ENCODE assay signal across 8 cellular contexts in the genomic region with DNA sequence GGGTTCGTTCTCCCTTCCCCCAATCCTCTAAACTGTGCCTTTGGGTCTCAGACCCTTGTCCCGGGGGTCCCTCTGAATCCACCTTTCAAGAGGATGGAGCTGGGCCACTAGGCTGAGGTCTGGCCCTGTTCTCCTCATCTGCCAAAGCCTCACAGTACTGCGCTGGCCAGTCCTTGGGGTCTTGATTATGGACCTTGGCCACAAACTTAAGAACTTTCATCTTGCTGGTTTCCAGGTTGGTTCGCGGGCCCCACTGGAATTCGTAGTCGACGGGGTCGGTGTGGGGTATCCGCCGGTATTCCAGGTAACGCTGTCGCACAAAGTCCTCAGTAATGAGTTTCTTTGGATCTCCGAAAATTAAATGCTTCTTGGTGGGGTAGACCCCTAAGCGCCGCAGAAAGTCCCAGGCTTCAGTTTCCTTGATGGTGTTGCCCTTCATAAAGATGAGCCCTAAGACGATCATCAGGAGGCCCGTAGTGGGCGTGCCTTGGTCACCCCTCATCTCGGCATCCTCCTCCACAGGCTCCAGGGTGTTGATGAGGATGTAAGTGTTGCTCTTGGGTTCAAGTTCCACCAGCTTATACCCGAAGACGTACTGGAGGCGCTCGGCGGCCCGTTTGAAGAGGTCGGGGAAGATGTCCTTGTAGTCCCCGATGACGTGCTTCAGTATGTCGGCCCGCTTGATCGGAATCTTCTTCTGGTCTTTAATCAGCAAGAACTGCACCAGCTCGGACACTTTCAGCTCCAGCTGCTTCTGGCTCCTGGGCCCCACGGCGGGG. TPM values are rescaled to one million over a fixed set of nuclear protein-coding genes. Genes with fewer than 3 reads are reported as not detected.
DNase-seq lines count a peak whose midpoint lies in the region; ATAC-seq and TF ChIP-seq lines count a peak whose summit lies in the region.

No MANE protein-coding gene starts in this region.

- no peak overlapping the region for H3K4me3 ChIP-seq in KMS-11 (IDR thresholded peaks at IDR 0.05; ENCODE audit: insufficient read depth, low read depth, low read length)
- H3K4me3 ChIP-seq in coronary artery, result peak overlapping the region; percentile 83
- peak overlapping the region; percentile 81 to 84 (median 82) for H3K4me3 ChIP-seq in right lobe of liver

- ATAC-seq in GM21576 (IDR thresholded peaks at IDR 0.05; ENCODE audit: unreplicated experiment), result peak; percentile 15
- ATAC-seq in right lobe of liver, result peak in 3 of 4 donors; percentile 13 to 44 (median 20)

- H3K9me3 ChIP-seq in right lobe of liver, result no peaks in the 10 kb centered on the region

- H3K27me3 ChIP-seq in KMS-11 (ENCODE audit: insufficient read depth, low read depth) (no peaks in the 10 kb centered on the region), right lobe of liver (no peaks in the 10 kb centered on the region)

- H3K9ac ChIP-seq in KMS-11, result peak overlapping the region; percentile 90

- peak overlapping the region; percentile 70 for H3K4me2 ChIP-seq in KMS-11

- WGBS in right lobe of liver (ENCODE audit: insufficient coverage, low coverage, low lambda C conversion rate, missing lambda C conversion rate), result 6% methylated on average over 22 of the region's 35 CpGs

- no peaks in the 10 kb centered on the region for H3K36me3 ChIP-seq in KMS-11 (ENCODE audit: insufficient read depth)
- no peaks in the 10 kb centered on the region for H3K36me3 ChIP-seq in right lobe of liver

- peaks cover 7% of the 10 kb centered on the region for H3K79me2 ChIP-seq in KMS-11 (ENCODE audit: insufficient read depth, low read depth)

- H4K20me1 ChIP-seq in KMS-11 (ENCODE audit: insufficient read depth), result no peaks in the 10 kb centered on the region

- H3K27ac ChIP-seq in KMS-11, result peak overlapping the region; percentile 86
- peak overlapping the region; percentile 88 to 89 for H3K27ac ChIP-seq in coronary artery
- H3K27ac ChIP-seq in right lobe of liver, result peak overlapping the region; percentile 77 to 80 (median 77)

- TF ChIP-seq CTCF in KMS-11 (conservative IDR thresholded peaks at IDR 0.05; ENCODE audit: low read depth, low read length) (no peak), coronary artery (IDR thresholded peaks at IDR 0.05) (no peak), right lobe of liver (IDR thresholded peaks at IDR 0.05) (no peak)

- no peak for TF ChIP-seq POLR2A in right lobe of liver (IDR thresholded peaks at IDR 0.05)

- H3K4me1 ChIP-seq in KMS-11 (ENCODE audit: low read depth, poor library complexity, severe bottlenecking) (peaks cover 24% of the 10 kb centered on the region), right lobe of liver (peaks cover 0 to 17% (median 8%) of the 10 kb centered on the region in 4 donors)

- H2AFZ ChIP-seq in KMS-11 (ENCODE audit: low read depth), result peak overlapping the region; percentile 79

- intact Hi-C loops in right lobe of liver (cut with DNase I), result no loop called here

- DNase-seq in EH (ENCODE audit: low read depth) (peak; percentile 52), coronary artery (ENCODE audit: low spot score) (no peak), right lobe of liver (peak in 2 of 3 donors; percentile 31 to 59), middle frontal gyrus (ENCODE audit: extremely low spot score, low spot score) (no peak)
- peak; percentile 19 to 21 for DNase-seq in activated CD4-positive, alpha-beta T cell treated with anti-CD3 and anti-CD28 coated beads for 24 hours (ENCODE audit: low read depth in 2 of 2)
- DNase-seq in stimulated activated CD4-positive, alpha-beta T cell treated with anti-CD3 and anti-CD28 coated beads, TNF-alpha, amount 100 ng/mL, for 48 hours (ENCODE audit: low read depth in 3 of 3), result peak; percentile 16 to 24 (median 20)

RNA-seq across cellular contexts. Expression of a gene that starts 0.7 kb away (rescaled TPM):
- total RNA-seq in right lobe of liver, result 1 to 10 TPM; 2.2 to 4.4 (median 3.1) TPM

Comparison
In these comparisons a context has a peak if more than half of its experiments do, and no peak if none do; other contexts are left out.
1. DNase-seq: peak in EH (single experiment), activated CD4-positive, alpha-beta T cell treated with anti-CD3 and anti-CD28 coated beads for 24 hours (2 of 2), right lobe of liver (2 of 3) and stimulated activated CD4-positive, alpha-beta T cell treated with anti-CD3 and anti-CD28 coated beads, TNF-alpha, amount 100 ng/mL, for 48 hours (3 of 3); none in coronary artery (single experiment) and middle frontal gyrus (single experiment).
2. Peak in every context shown above with its lines, with median percentiles within 50 percentile points of each other: H3K27ac ChIP-seq.